Comparison of ENCODE assay signal across 18 cellular contexts in the genomic region with DNA sequence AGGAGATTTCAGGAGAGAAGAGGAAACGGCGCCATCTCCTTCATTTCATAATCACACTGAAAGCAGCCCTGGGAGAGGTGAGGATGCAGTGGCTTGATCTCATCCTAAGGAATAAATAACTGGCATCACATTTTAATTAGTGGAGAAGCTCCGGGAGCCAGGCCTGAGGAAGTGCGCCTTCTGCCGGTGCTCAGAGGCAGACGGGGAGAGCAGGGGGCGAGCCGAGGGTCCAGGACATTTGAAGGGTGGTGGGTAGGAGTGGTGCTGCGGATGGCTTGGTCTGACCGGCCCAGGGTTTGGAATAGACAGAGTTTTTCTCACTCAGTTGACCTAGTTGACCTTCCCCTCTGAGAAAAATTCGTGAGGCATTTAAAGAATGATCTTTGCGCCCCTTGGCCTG.
"Had no signal": no experiment of that assay in that cellular context is flagged by ENCODE, and none has a peak within 500 bp of the region (broad histone marks: within the 10 kb centered on the region; RNA-seq: fewer than 3 reads in every experiment).

No MANE protein-coding gene starts in this region.

- ATAC-seq: activated naive CD8-positive, alpha-beta T cell treated with anti-CD3 and anti-CD28 coated beads, Interleukin-2, amount 50 U/mL, for 24 hours; activated T-cell treated with anti-CD3 and anti-CD28 coated beads, Interleukin-2, amount 50 U/mL, for 4 hours; naive thymus-derived CD8-positive, alpha-beta T cell had no signal

- H3K36me3 ChIP-seq: thyroid gland had no signal

- DNase-seq: activated CD4-positive, alpha-beta T cell treated with anti-CD3 and anti-CD28 coated beads, Interleukin-2, amount 50 U/mL, for 1 hour; activated CD4-positive, CD25-positive, alpha-beta regulatory T cell treated with anti-CD3 and anti-CD28 coated beads, Interleukin-2, amount 50 U/mL, for 72 hours; activated CD8-positive, alpha-beta memory T cell treated with anti-CD3 and anti-CD28 coated beads, Interleukin-2, amount 50 U/mL, for 4 hours; activated naive CD4-positive, alpha-beta T cell treated with anti-CD3 and anti-CD28 coated beads, Interleukin-2, amount 10 ng/mL, durations not matched to agents 7 days and 5 days; activated naive CD8-positive, alpha-beta T cell treated with anti-CD3 and anti-CD28 coated beads, Interleukin-2, amount 50 U/mL, for 24 hours; activated T-cell treated with anti-CD3 and anti-CD28 coated beads, Interleukin-2, amount 50 U/mL, for 4 hours; anterior cingulate cortex; cortex of kidney; hypothalamus; kidney glomerular epithelial cell; naive thymus-derived CD8-positive, alpha-beta T cell; stimulated activated CD4-positive, alpha-beta T cell treated with anti-CD3 and anti-CD28 coated beads, Interleukin-12 subunit alpha, Interleukin-12 subunit beta, amount 100 ng/mL, for 4 hours; stimulated activated CD4-positive, alpha-beta T cell treated with anti-CD3 and anti-CD28 coated beads, Interleukin-1b, Interleukin-23, amount 100 ng/mL, for 48 hours; stimulated activated CD8-positive, alpha-beta memory T cell treated with anti-CD3 and anti-CD28 coated beads, Interleukin-4, amount 100 ng/mL, for 48 hours; stimulated activated naive CD4-positive, alpha-beta T cell; thyroid gland had no signal

- H3K9me3 Mint-ChIP-seq: activated naive CD4-positive, alpha-beta T cell treated with anti-CD3 and anti-CD28 coated beads, Interleukin-2, amount 10 ng/mL, durations not matched to agents 7 days and 5 days; activated naive CD8-positive, alpha-beta T cell treated with anti-CD3 and anti-CD28 coated beads, Interleukin-2, amount 50 U/mL, for 24 hours; activated T-cell treated with anti-CD3 and anti-CD28 coated beads, Interleukin-2, amount 50 U/mL, for 4 hours; naive thymus-derived CD8-positive, alpha-beta T cell had no signal

- H3K27ac Mint-ChIP-seq: activated naive CD4-positive, alpha-beta T cell treated with anti-CD3 and anti-CD28 coated beads, Interleukin-2, amount 10 ng/mL, durations not matched to agents 7 days and 5 days; activated naive CD8-positive, alpha-beta T cell treated with anti-CD3 and anti-CD28 coated beads, Interleukin-2, amount 50 U/mL, for 24 hours; memory B cell; naive thymus-derived CD8-positive, alpha-beta T cell had no signal

- H3K27ac ChIP-seq: thyroid gland had no signal

- H3K4me1 Mint-ChIP-seq: activated naive CD4-positive, alpha-beta T cell treated with anti-CD3 and anti-CD28 coated beads, Interleukin-2, amount 10 ng/mL, durations not matched to agents 7 days and 5 days; activated naive CD8-positive, alpha-beta T cell treated with anti-CD3 and anti-CD28 coated beads, Interleukin-2, amount 50 U/mL, for 24 hours; memory B cell; naive thymus-derived CD8-positive, alpha-beta T cell had no signal

- H3K27me3 Mint-ChIP-seq: brain had no signal

- H3K4me3 Mint-ChIP-seq: activated naive CD4-positive, alpha-beta T cell treated with anti-CD3 and anti-CD28 coated beads, Interleukin-2, amount 10 ng/mL, durations not matched to agents 7 days and 5 days; activated naive CD8-positive, alpha-beta T cell treated with anti-CD3 and anti-CD28 coated beads, Interleukin-2, amount 50 U/mL, for 24 hours; activated T-cell treated with anti-CD3 and anti-CD28 coated beads, Interleukin-2, amount 50 U/mL, for 4 hours; brain; memory B cell; naive thymus-derived CD8-positive, alpha-beta T cell had no signal

- H3K4me3 ChIP-seq: thyroid gland had no signal

- H3K36me3 Mint-ChIP-seq: activated naive CD4-positive, alpha-beta T cell treated with anti-CD3 and anti-CD28 coated beads, Interleukin-2, amount 10 ng/mL, durations not matched to agents 7 days and 5 days; brain; memory B cell; naive thymus-derived CD8-positive, alpha-beta T cell had no signal

- H3K9me3 ChIP-seq: thyroid gland had no signal

- H3K27me3 ChIP-seq: thyroid gland had no signal
